ENCODE assay signal across 8 cellular contexts in genomic region chr14:105419055-105419304, GRCh38. TPM values are rescaled to one million over a fixed set of nuclear protein-coding genes. Genes with fewer than 3 reads are reported as not detected.
DNase-seq lines count a peak whose midpoint lies in the region; ATAC-seq lines count a peak whose summit lies in the region.

No MANE protein-coding gene starts in this region.

- H3K4me1 Mint-ChIP-seq in activated T-helper 1 cell treated with anti-CD3 and anti-CD28 coated beads, Interleukin-12 subunit alpha, Interleukin-12 subunit beta, Interleukin-2, Interleukin-4 antibody, amounts not matched to agents 30 ng/mL and 10 ng/mL and 1 ng/mL, durations not matched to agents 14 hours and 24 hours and 36 hours (ENCODE audit: low read depth): peaks cover 10% of the 10 kb centered on the region

- no peaks in the 10 kb centered on the region for H3K27me3 ChIP-seq in subcutaneous abdominal adipose tissue (ENCODE audit: control insufficient read depth in 5 of 5, insufficient read depth in 4 of 5, low read length in 5 of 5)

- ATAC-seq in GM21825 (IDR thresholded peaks at IDR 0.05; ENCODE audit: unreplicated experiment) (no peak), HG03175 (IDR thresholded peaks at IDR 0.05; ENCODE audit: unreplicated experiment) (no peak)

- intact Hi-C loops in activated T-helper 1 cell treated with anti-CD3 and anti-CD28 coated beads, Interleukin-12 subunit alpha, Interleukin-12 subunit beta, Interleukin-2, Interleukin-4 antibody, amounts not matched to agents 30 ng/mL and 10 ng/mL and 1 ng/mL, durations not matched to agents 14 hours and 24 hours and 36 hours (cut with micrococcal nuclease): loop anchor here (1.0 to 5.0 kb wide), 4 partner anchors 21 to 327 kb away; partner anchors contain the start of gene TEX22

- no peak overlapping the region for H3K27ac Mint-ChIP-seq in activated T-helper 1 cell treated with anti-CD3 and anti-CD28 coated beads, Interleukin-12 subunit alpha, Interleukin-12 subunit beta, Interleukin-2, Interleukin-4 antibody, amounts not matched to agents 30 ng/mL and 10 ng/mL and 1 ng/mL, durations not matched to agents 14 hours and 24 hours and 36 hours

- no peaks in the 10 kb centered on the region for H3K9me3 ChIP-seq in iPS-18c (ENCODE audit: control insufficient read depth, insufficient read depth, low read length)
- no peaks in the 10 kb centered on the region for H3K9me3 ChIP-seq in subcutaneous abdominal adipose tissue (ENCODE audit: control insufficient read depth in 5 of 5, low read length in 5 of 5)

- H3K27me3 Mint-ChIP-seq in activated T-helper 1 cell treated with anti-CD3 and anti-CD28 coated beads, Interleukin-12 subunit alpha, Interleukin-12 subunit beta, Interleukin-2, Interleukin-4 antibody, amounts not matched to agents 30 ng/mL and 10 ng/mL and 1 ng/mL, durations not matched to agents 14 hours and 24 hours and 36 hours (ENCODE audit: insufficient read depth): peaks cover 2% of the 10 kb centered on the region

- H3K4me3 ChIP-seq in iPS-18c (ENCODE audit: insufficient read depth, low read depth, low read length): peak overlapping the region; percentile 74
- peak overlapping the region in 4 of 5 donors; percentile 69 to 93 (median 80) for H3K4me3 ChIP-seq in subcutaneous abdominal adipose tissue (ENCODE audit: low read depth in 1 of 5, low read length in 5 of 5)

- no peak overlapping the region for H3K27ac ChIP-seq in subcutaneous abdominal adipose tissue (ENCODE audit: low read depth, low read length)

- H3K36me3 Mint-ChIP-seq in activated T-helper 1 cell treated with anti-CD3 and anti-CD28 coated beads, Interleukin-12 subunit alpha, Interleukin-12 subunit beta, Interleukin-2, Interleukin-4 antibody, amounts not matched to agents 30 ng/mL and 10 ng/mL and 1 ng/mL, durations not matched to agents 14 hours and 24 hours and 36 hours (ENCODE audit: low read depth): peaks cover 10% of the 10 kb centered on the region

- H3K36me3 ChIP-seq in subcutaneous abdominal adipose tissue (ENCODE audit: control insufficient read depth in 5 of 5, insufficient read depth in 5 of 5, low read length in 5 of 5): peaks cover 0 to 2% (median 0%) of the 10 kb centered on the region in 5 donors

- DNase-seq in NCI-H748 (lab: John Stamatoyannopoulos, UW; ENCODE audit: unreplicated experiment) (peak; percentile 69), NCI-H748 treated with DMSO at 0.1 percent for 48 hours (lab: John Stamatoyannopoulos, UW) (no peak), DMS114 treated with DMSO at 0.1 percent for 48 hours (lab: John Stamatoyannopoulos, UW; ENCODE audit: unreplicated experiment) (no peak)
- no peak for DNase-seq in activated T-helper 1 cell treated with anti-CD3 and anti-CD28 coated beads, Interleukin-12 subunit alpha, Interleukin-12 subunit beta, Interleukin-2, Interleukin-4 antibody, amounts not matched to agents 30 ng/mL and 10 ng/mL and 1 ng/mL, durations not matched to agents 14 hours and 24 hours and 36 hours (ENCODE audit: low spot score)

- H3K4me3 Mint-ChIP-seq in activated T-helper 1 cell treated with anti-CD3 and anti-CD28 coated beads, Interleukin-12 subunit alpha, Interleukin-12 subunit beta, Interleukin-2, Interleukin-4 antibody, amounts not matched to agents 30 ng/mL and 10 ng/mL and 1 ng/mL, durations not matched to agents 14 hours and 24 hours and 36 hours: peak overlapping the region; percentile 68

- H3K9ac ChIP-seq in subcutaneous abdominal adipose tissue (ENCODE audit: low read length in 5 of 5): peak overlapping the region; percentile 87 to 96 (median 91)

- no peaks in the 10 kb centered on the region for H3K9me3 Mint-ChIP-seq in activated T-helper 1 cell treated with anti-CD3 and anti-CD28 coated beads, Interleukin-12 subunit alpha, Interleukin-12 subunit beta, Interleukin-2, Interleukin-4 antibody, amounts not matched to agents 30 ng/mL and 10 ng/mL and 1 ng/mL, durations not matched to agents 14 hours and 24 hours and 36 hours

- H3K4me1 ChIP-seq in subcutaneous abdominal adipose tissue (ENCODE audit: control insufficient read depth in 5 of 5, insufficient read depth in 5 of 5, low read length in 5 of 5): peaks cover 1 to 48% (median 41%) of the 10 kb centered on the region in 5 donors

RNA-seq across cellular contexts. Expression of gene MTA1, which starts 0.6 kb away (rescaled TPM):
- 173 and 181 TPM in 2 replicates for total RNA-seq in activated T-helper 1 cell treated with anti-CD3 and anti-CD28 coated beads, Interleukin-12 subunit alpha, Interleukin-12 subunit beta, Interleukin-2, Interleukin-4 antibody, amounts not matched to agents 30 ng/mL and 10 ng/mL and 1 ng/mL, durations not matched to agents 14 hours and 24 hours and 36 hours

RNA-seq across cellular contexts. Expression of gene TEX22, which starts 20.6 kb away (rescaled TPM):
- total RNA-seq in activated T-helper 1 cell treated with anti-CD3 and anti-CD28 coated beads, Interleukin-12 subunit alpha, Interleukin-12 subunit beta, Interleukin-2, Interleukin-4 antibody, amounts not matched to agents 30 ng/mL and 10 ng/mL and 1 ng/mL, durations not matched to agents 14 hours and 24 hours and 36 hours: 7.4 and 9.1 TPM in 2 replicates

RNA-seq across cellular contexts. Expression of gene CRIP2, which starts 55.6 kb away (rescaled TPM):
- not detected in 2 replicates for total RNA-seq in activated T-helper 1 cell treated with anti-CD3 and anti-CD28 coated beads, Interleukin-12 subunit alpha, Interleukin-12 subunit beta, Interleukin-2, Interleukin-4 antibody, amounts not matched to agents 30 ng/mL and 10 ng/mL and 1 ng/mL, durations not matched to agents 14 hours and 24 hours and 36 hours
